Comparison of ENCODE assay signal across 11 cellular contexts in genomic region chr3:133494469-133494868, GRCh38.
DNase-seq lines count a peak whose midpoint lies in the region; ATAC-seq, FAIRE-seq and TF ChIP-seq lines count a peak whose summit lies in the region.
"Had no signal": no experiment of that assay in that cellular context is flagged by ENCODE, and none has a peak within 500 bp of the region (broad histone marks: within the 10 kb centered on the region; RNA-seq: fewer than 3 reads in every experiment).

No MANE protein-coding gene starts in this region.

- no peak overlapping the region for H2AFZ ChIP-seq in mammary epithelial cell (ENCODE audit: low read depth, low read length)

- BruUV-seq in mammary epithelial cell (replicated peaks; lab: Mats Ljungman, UMichigan) = no TSS peak

- H3K4me1 ChIP-seq in mammary epithelial cell (ENCODE audit: insufficient read depth, low read length) (peaks cover under 1% of the 10 kb centered on the region), ovary (ENCODE audit: insufficient read depth) (no peaks in the 10 kb centered on the region)

- no peaks in the 10 kb centered on the region for H3K9me3 Mint-ChIP-seq in mesothelial cell of epicardium

- FAIRE-seq in frontal cortex (lab: Jason Lieb, UNC) = no peak
- FAIRE-seq: TTC549 had no signal

- H3K27ac ChIP-seq in mammary epithelial cell (ENCODE audit: insufficient read depth, low read depth, low read length) = no peak overlapping the region
- no peak overlapping the region for H3K27ac ChIP-seq in ovary

- H3K27me3 Mint-ChIP-seq in mesothelial cell of epicardium (ENCODE audit: low read depth) = no peaks in the 10 kb centered on the region

- H3K79me2 ChIP-seq in mammary epithelial cell (ENCODE audit: insufficient read depth, low read length) = no peaks in the 10 kb centered on the region

- intact Hi-C loops in mammary epithelial cell (cut with micrococcal nuclease) = no loop called here
- intact Hi-C loops in ovary (cut with DNase I) = no loop called here

- dilution Hi-C loops in mammary epithelial cell (cut with HindIII; ENCODE audit: low sequenced_read_pairs) = no loop called here

- no peak for TF ChIP-seq EP300 in ovary (IDR thresholded peaks at IDR 0.05)

- H3K4me3 ChIP-seq in GM06990 (replicated peaks; ENCODE audit: low read depth, low read length) (no peak overlapping the region), mammary epithelial cell (replicated peaks in 1 of 3; ENCODE audit: insufficient read depth in 1 of 3, low read depth in 2 of 3, low read length in 3 of 3) (no peak overlapping the region), ovary (no peak overlapping the region)

- no peak overlapping the region for H3K4me2 ChIP-seq in mammary epithelial cell (ENCODE audit: insufficient read depth, low read depth, low read length)

- H4K20me1 ChIP-seq in mammary epithelial cell (ENCODE audit: insufficient read depth, low read length) = no peaks in the 10 kb centered on the region

- ATAC-seq in GM21367 (IDR thresholded peaks at IDR 0.05; ENCODE audit: unreplicated experiment) = no peak
- ATAC-seq: left colon had no signal

- H3K36me3 ChIP-seq in GM06990 (ENCODE audit: control insufficient read depth, insufficient read depth, low read length) (no peaks in the 10 kb centered on the region), mammary epithelial cell (ENCODE audit: insufficient read depth, low read length) (no peaks in the 10 kb centered on the region), ovary (no peaks in the 10 kb centered on the region)

- peaks cover 4% of the 10 kb centered on the region for H3K4me1 Mint-ChIP-seq in mesothelial cell of epicardium

- DNase-seq in GM06990 (ENCODE audit: extremely low read depth, insufficient read length) (no peak), Kasumi-1 (lab: John Stamatoyannopoulos, UW) (peak; percentile 2 to 5), mammary epithelial cell (no peak), mesothelial cell of epicardium (ENCODE audit: low spot score in 2 of 2, unreplicated experiment in 2 of 2) (no peak), ovary (no peak), frontal cortex (ENCODE audit: low spot score in 2 of 2) (no peak)
- DNase-seq: left colon, NCI-H1694 treated with DMSO at 0.1 percent for 48 hours, substantia nigra had no signal

- no peak overlapping the region for H3K9ac ChIP-seq in mammary epithelial cell (ENCODE audit: insufficient read depth, low read length)

- H3K4me3 Mint-ChIP-seq in mesothelial cell of epicardium = no peak overlapping the region

- H3K27me3 ChIP-seq in GM06990 (replicated peaks; ENCODE audit: control insufficient read depth, insufficient read depth, low read length) (no peaks in the 10 kb centered on the region), mammary epithelial cell (ENCODE audit: insufficient read depth, low read length) (no peaks in the 10 kb centered on the region), ovary (no peaks in the 10 kb centered on the region)

- CTCF ChIA-PET in mammary epithelial cell (lab: Charles Lee; ENCODE audit: low non-redundant PET) = no interaction called here

- peak; percentile 35 for TF ChIP-seq CTCF in GM06990 (IDR thresholded peaks at IDR 0.05; ENCODE audit: insufficient read depth, low read length, poor library complexity, severe bottlenecking)
- peak; percentile 29 to 32 for TF ChIP-seq CTCF in mammary epithelial cell (conservative IDR thresholded peaks at IDR 0.05 in 1 of 2, IDR thresholded peaks at IDR 0.05 in 1 of 2; ENCODE audit: extremely low read depth in 1 of 2, insufficient read depth in 1 of 2, low read depth in 1 of 2, low read length in 2 of 2)
- peak; percentile 22 for TF ChIP-seq CTCF in mesothelial cell of epicardium (IDR thresholded peaks at IDR 0.05; ENCODE audit: unreplicated experiment)
- TF ChIP-seq CTCF in ovary (IDR thresholded peaks at IDR 0.05) = no peak

- H3K27ac Mint-ChIP-seq in mesothelial cell of epicardium = no peak overlapping the region

- in situ Hi-C loops in mammary epithelial cell (cut with MboI; ENCODE audit: low sequenced_read_pairs in 2 of 2) = no loop called here

- no peaks in the 10 kb centered on the region for H3K36me3 Mint-ChIP-seq in mesothelial cell of epicardium

- WGBS in mammary epithelial cell (ENCODE audit: low coverage, missing lambda C conversion rate) = 87% methylated on average over 6 of the region's 6 CpGs
- WGBS in ovary, 3 donors = 58 to 67% (median 58%) methylated on average over 6 of the region's 6 CpGs

- H3K9me3 ChIP-seq in mammary epithelial cell (replicated peaks; ENCODE audit: insufficient read depth, low read length) = no peaks in the 10 kb centered on the region
- H3K9me3 ChIP-seq in ovary = no peaks in the 10 kb centered on the region

- TF ChIP-seq POLR2A in ovary (IDR thresholded peaks at IDR 0.05) = no peak

Comparison
In these comparisons a context has a peak if more than half of its experiments do, and no peak if none do; other contexts are left out.
1. DNase-seq: peak in Kasumi-1 (2 of 2); none in GM06990 (single experiment), mammary epithelial cell (single experiment), mesothelial cell of epicardium (0 of 2), ovary (0 of 5) and frontal cortex (0 of 2).
2. CTCF ChIP-seq: peak in GM06990 (single experiment), mammary epithelial cell (2 of 2) and mesothelial cell of epicardium (single experiment); none in ovary (0 of 3).